1 cellular context compared by ENCODE assay signal in the genomic region with DNA sequence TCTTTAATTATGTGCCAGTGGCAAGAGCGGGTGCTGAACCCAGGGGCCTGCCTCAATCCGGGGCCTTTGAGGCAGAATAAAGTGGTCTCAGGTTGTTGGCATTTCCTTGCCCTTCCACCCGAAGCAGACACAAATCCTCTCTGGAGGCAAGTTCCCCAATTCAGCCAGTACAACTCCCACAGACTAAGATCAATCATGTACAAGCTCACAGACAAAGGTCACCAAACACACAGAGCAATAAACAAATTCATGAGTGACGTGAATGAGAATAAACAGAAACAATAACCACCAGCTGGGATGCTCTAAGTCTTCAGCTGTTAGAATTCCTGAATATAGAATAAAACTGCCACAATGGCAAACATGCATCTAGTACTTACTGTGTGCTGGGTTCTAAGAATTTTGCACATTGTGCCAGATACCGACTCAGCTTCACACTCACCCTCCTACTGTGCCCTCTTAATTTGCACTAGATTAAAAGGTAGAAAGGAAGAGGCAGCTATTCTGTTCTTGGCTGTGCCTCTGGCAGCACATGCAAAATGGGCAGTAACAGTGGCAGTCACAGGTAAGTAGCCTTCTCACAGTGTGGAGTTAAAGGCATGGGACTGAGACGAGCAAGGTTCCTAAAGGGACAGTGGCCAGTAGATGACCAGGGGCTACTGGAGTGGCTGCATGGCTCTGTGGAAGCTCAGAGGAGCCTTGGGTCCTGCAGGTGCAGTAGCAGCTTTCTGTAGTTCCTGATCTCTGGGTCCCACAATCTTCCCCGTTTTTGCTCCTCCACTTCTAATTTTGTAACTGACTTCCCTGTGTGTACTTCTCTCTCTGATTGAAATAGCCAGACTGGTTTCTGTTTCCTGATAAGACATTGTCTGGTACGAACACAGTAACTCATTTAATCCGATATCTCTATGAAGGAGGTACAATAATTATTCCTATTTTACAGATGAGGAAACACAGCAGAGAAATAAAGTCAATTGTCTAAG.
TF ChIP-seq lines count a peak whose summit lies in the region.

No MANE protein-coding gene starts in this region.

TF ChIP-seq in H1, 55 proteins besides CTCF, POLR2A, EP300 and RAD21:
- TF ChIP-seq ZNF274 (IDR thresholded peaks at IDR 0.05; ENCODE audit: borderline replicate concordance, extremely low read depth, low read length), result no peak
- TF ChIP-seq, protein P1, sequence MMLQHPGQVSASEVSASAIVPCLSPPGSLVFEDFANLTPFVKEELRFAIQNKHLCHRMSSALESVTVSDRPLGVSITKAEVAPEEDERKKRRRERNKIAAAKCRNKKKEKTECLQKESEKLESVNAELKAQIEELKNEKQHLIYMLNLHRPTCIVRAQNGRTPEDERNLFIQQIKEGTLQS (IDR thresholded peaks at IDR 0.05; ENCODE audit: insufficient read depth, low read depth, low read length), result no peak
- TF ChIP-seq HDAC6 (IDR thresholded peaks at IDR 0.05; ENCODE audit: low read depth, low read length), result no peak
- TF ChIP-seq YY1 (IDR thresholded peaks at IDR 0.05; ENCODE audit: low read depth, low read length), result no peak
- no peak for TF ChIP-seq CTBP2 (IDR thresholded peaks at IDR 0.05; ENCODE audit: borderline replicate concordance, insufficient read depth, insufficient read length, low read length)
- TF ChIP-seq SIRT6 (IDR thresholded peaks at IDR 0.05; ENCODE audit: low read length), result no peak
- no peak for TF ChIP-seq SIN3A (conservative IDR thresholded peaks at IDR 0.05 in 1 of 2, IDR thresholded peaks at IDR 0.05 in 1 of 2; ENCODE audit: low read depth in 1 of 2, low read length in 2 of 2)
- TF ChIP-seq, protein P2, sequence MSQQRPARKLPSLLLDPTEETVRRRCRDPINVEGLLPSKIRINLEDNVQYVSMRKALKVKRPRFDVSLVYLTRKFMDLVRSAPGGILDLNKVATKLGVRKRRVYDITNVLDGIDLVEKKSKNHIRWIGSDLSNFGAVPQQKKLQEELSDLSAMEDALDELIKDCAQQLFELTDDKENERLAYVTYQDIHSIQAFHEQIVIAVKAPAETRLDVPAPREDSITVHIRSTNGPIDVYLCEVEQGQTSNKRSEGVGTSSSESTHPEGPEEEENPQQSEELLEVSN (IDR thresholded peaks at IDR 0.05), result no peak
- TF ChIP-seq SIX5 (IDR thresholded peaks at IDR 0.05; ENCODE audit: low read depth, low read length), result no peak
- no peak for TF ChIP-seq JUND (IDR thresholded peaks at IDR 0.05; ENCODE audit: low read length)
